In the genomic region with DNA sequence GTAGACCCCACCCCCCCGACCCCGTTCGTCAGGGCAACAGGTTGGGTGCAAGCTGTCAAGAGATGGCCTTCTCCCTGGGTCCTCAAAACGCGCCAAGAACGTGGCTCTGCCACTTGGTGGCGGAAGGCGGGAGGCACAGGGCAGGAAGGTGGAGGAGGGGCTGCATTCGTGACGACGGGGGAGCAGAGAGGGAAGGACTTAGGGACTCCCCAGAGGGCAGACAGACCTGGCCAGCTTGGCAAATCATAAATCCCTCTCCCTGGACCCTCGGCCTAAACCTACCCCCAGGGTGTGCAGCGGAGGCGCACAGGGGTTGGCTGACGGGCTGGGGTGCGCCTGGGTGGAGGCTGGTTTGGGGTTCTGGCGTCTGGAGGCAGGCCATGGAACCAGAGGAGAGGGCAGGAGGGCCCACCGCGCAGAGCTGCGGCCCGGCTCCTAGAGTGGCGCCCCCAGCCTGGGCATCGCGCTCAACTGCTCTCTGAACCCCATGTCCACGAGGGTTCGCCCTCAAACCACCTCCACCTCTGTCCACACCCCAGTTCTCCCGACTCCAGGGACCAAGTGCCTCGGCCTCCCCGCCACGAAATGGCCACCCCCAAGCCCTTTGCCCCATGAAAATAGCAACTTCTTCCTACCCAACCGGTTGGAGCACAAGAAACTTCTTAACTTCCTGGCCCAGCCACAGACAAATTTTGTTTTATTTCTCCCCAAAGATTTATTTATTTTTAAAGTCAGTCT, we compare ENCODE assay signal across 10 cellular contexts. TPM values are rescaled to one million over a fixed set of nuclear protein-coding genes. Genes with fewer than 3 reads are reported as not detected.
DNase-seq lines count a peak whose midpoint lies in the region; ATAC-seq lines count a peak whose summit lies in the region.
"Had no signal": no experiment of that assay in that cellular context is flagged by ENCODE, and none has a peak within 500 bp of the region (broad histone marks: within the 10 kb centered on the region; RNA-seq: fewer than 3 reads in every experiment).

No MANE protein-coding gene starts in this region.

- ATAC-seq in GM21529 (IDR thresholded peaks at IDR 0.05; ENCODE audit: unreplicated experiment) (no peak), right cardiac atrium (no peak)

- H3K27me3 ChIP-seq in right cardiac atrium (ENCODE audit: control insufficient read depth, insufficient read depth), result no peaks in the 10 kb centered on the region

- H3K4me1 ChIP-seq in right cardiac atrium (ENCODE audit: control insufficient read depth, insufficient read depth, low read length), result no peaks in the 10 kb centered on the region
- H3K4me1 ChIP-seq: breast epithelium had no signal

- WGBS in right cardiac atrium, result 10% methylated on average over 31 of the region's 31 CpGs

- DNase-seq in stimulated activated naive CD4-positive, alpha-beta T cell (lab: John Stamatoyannopoulos, UW), result peak; percentile 14 to 51 (median 33)
- DNase-seq in stimulated activated naive CD4-positive, alpha-beta T cell treated with Interleukin-2 at 50 U/mL for 16 hours (lab: John Stamatoyannopoulos, UW), result no peak
- DNase-seq in activated T-cell treated with anti-CD3 and anti-CD28 coated beads, Interleukin-2, amount 50 U/mL, for 48 hours, result peak; percentile 57 to 62
- DNase-seq in islet precursor cell (peak; percentile 74), SHP77 treated with DMSO at 0.1 percent for 48 hours (lab: John Stamatoyannopoulos, UW) (no peak), NOMO-1 (lab: John Stamatoyannopoulos, UW; ENCODE audit: unreplicated experiment in 2 of 2) (no peak), right cardiac atrium (no peak)

- H3K4me3 ChIP-seq in right cardiac atrium (ENCODE audit: low read length), result no peak overlapping the region
- H3K4me3 ChIP-seq: K562 had no signal

- no peak overlapping the region for H3K27ac ChIP-seq in right cardiac atrium (ENCODE audit: low read length)
- H3K27ac ChIP-seq: breast epithelium had no signal

- intact Hi-C loops in right cardiac atrium (cut with DNase I), result no loop called here

- no peaks in the 10 kb centered on the region for H3K9me3 ChIP-seq in right cardiac atrium (ENCODE audit: control insufficient read depth, low read length)
- H3K9me3 ChIP-seq: breast epithelium had no signal

RNA-seq across cellular contexts. Expression of a gene that starts 10.8 kb away (rescaled TPM):
- total RNA-seq in right cardiac atrium, result 1 to 10 TPM in 2 of 4 donors, under 1 TPM in 2; 0.76 to 1.7 (median 0.95) TPM
- polyA plus RNA-seq in right cardiac atrium, result 1.4 TPM

Comparison
In these comparisons a context has a peak if more than half of its experiments do, and no peak if none do; other contexts are left out.
1. DNase-seq: peak in stimulated activated naive CD4-positive, alpha-beta T cell (6 of 6), activated T-cell treated with anti-CD3 and anti-CD28 coated beads, Interleukin-2, amount 50 U/mL, for 48 hours (2 of 2) and islet precursor cell (single experiment); none in stimulated activated naive CD4-positive, alpha-beta T cell treated with Interleukin-2 at 50 U/mL for 16 hours (single experiment), SHP77 treated with DMSO at 0.1 percent for 48 hours (single experiment), NOMO-1 (0 of 2) and right cardiac atrium (0 of 3).